ENCODE assay signal across 1 cellular context in genomic region chr2:104758199-104758620, GRCh38.
TF ChIP-seq lines count a peak whose summit lies in the region.

No MANE protein-coding gene starts in this region.

TF ChIP-seq in GM23338, 12 proteins besides CTCF, POLR2A, EP300 and RAD21 (continued from another document):
- TF ChIP-seq, protein P1, sequence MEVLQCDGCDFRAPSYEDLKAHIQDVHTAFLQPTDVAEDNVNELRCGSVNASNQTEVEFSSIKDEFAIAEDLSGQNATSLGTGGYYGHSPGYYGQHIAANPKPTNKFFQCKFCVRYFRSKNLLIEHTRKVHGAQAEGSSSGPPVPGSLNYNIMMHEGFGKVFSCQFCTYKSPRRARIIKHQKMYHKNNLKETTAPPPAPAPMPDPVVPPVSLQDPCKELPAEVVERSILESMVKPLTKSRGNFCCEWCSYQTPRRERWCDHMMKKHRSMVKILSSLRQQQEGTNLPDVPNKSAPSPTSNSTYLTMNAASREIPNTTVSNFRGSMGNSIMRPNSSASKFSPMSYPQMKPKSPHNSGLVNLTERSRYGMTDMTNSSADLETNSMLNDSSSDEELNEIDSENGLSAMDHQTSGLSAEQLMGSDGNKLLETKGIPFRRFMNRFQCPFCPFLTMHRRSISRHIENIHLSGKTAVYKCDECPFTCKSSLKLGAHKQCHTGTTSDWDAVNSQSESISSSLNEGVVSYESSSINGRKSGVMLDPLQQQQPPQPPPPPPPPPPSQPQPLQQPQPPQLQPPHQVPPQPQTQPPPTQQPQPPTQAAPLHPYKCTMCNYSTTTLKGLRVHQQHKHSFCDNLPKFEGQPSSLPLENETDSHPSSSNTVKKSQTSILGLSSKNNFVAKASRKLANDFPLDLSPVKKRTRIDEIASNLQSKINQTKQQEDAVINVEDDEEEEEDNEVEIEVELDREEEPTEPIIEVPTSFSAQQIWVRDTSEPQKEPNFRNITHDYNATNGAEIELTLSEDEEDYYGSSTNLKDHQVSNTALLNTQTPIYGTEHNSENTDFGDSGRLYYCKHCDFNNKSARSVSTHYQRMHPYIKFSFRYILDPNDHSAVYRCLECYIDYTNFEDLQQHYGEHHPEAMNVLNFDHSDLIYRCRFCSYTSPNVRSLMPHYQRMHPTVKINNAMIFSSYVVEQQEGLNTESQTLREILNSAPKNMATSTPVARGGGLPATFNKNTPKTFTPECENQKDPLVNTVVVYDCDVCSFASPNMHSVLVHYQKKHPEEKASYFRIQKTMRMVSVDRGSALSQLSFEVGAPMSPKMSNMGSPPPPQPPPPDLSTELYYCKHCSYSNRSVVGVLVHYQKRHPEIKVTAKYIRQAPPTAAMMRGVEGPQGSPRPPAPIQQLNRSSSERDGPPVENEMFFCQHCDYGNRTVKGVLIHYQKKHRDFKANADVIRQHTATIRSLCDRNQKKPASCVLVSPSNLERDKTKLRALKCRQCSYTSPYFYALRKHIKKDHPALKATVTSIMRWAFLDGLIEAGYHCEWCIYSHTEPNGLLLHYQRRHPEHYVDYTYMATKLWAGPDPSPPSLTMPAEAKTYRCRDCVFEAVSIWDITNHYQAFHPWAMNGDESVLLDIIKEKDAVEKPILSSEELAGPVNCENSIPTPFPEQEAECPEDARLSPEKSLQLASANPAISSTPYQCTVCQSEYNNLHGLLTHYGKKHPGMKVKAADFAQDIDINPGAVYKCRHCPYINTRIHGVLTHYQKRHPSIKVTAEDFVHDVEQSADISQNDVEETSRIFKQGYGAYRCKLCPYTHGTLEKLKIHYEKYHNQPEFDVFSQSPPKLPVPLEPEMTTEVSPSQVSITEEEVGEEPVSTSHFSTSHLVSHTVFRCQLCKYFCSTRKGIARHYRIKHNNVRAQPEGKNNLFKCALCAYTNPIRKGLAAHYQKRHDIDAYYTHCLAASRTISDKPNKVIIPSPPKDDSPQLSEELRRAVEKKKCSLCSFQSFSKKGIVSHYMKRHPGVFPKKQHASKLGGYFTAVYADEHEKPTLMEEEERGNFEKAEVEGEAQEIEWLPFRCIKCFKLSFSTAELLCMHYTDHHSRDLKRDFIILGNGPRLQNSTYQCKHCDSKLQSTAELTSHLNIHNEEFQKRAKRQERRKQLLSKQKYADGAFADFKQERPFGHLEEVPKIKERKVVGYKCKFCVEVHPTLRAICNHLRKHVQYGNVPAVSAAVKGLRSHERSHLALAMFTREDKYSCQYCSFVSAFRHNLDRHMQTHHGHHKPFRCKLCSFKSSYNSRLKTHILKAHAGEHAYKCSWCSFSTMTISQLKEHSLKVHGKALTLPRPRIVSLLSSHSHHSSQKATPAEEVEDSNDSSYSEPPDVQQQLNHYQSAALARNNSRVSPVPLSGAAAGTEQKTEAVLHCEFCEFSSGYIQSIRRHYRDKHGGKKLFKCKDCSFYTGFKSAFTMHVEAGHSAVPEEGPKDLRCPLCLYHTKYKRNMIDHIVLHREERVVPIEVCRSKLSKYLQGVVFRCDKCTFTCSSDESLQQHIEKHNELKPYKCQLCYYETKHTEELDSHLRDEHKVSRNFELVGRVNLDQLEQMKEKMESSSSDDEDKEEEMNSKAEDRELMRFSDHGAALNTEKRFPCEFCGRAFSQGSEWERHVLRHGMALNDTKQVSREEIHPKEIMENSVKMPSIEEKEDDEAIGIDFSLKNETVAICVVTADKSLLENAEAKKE (CRISPR knock-in tag; IDR thresholded peaks at IDR 0.05): no peak
- TF ChIP-seq NANOG (IDR thresholded peaks at IDR 0.05; ENCODE audit: borderline replicate concordance) (no peak; the same call in 1 of the 2 replicates), CREB1 (CRISPR knock-in tag; IDR thresholded peaks at IDR 0.05; ENCODE audit: low read depth) (no peak), EZH2phosphoT487 (IDR thresholded peaks at IDR 0.05; ENCODE audit: unreplicated experiment) (no peak)
